ENCODE assay signal across 2 cellular contexts in genomic region chr16:10323528-10323869, GRCh38.
TF ChIP-seq lines count a peak whose summit lies in the region.

No MANE protein-coding gene starts in this region.

TF ChIP-seq in HepG2, 621 proteins besides CTCF, POLR2A, EP300 and RAD21 (continues in another document):
- TF ChIP-seq ZNF318 (CRISPR knock-in tag; IDR thresholded peaks at IDR 0.05) (no peak), ZNF543 (CRISPR knock-in tag; IDR thresholded peaks at IDR 0.05) (0 out of 2 replicates have a peak, but pooled peaks have one; percentile 4), KDM3A (CRISPR knock-in tag; IDR thresholded peaks at IDR 0.05; ENCODE audit: low read depth) (no peak), ZNF530 (CRISPR knock-in tag; IDR thresholded peaks at IDR 0.05; ENCODE audit: low read depth) (no peak), MBD4 (IDR thresholded peaks at IDR 0.05; ENCODE audit: borderline replicate concordance, low read length) (no peak), ZNF713 (CRISPR knock-in tag; IDR thresholded peaks at IDR 0.05) (no peak), CREB1 (IDR thresholded peaks at IDR 0.05) (no peak), CREB1 (CRISPR knock-in tag; IDR thresholded peaks at IDR 0.05) (no peak), ZNF704 (CRISPR knock-in tag; IDR thresholded peaks at IDR 0.05; ENCODE audit: borderline replicate concordance) (no peak), HOXA3 (CRISPR knock-in tag; IDR thresholded peaks at IDR 0.05) (no peak), SMAD9 (CRISPR knock-in tag; IDR thresholded peaks at IDR 0.05) (no peak), ZBTB7A (CRISPR knock-in tag; IDR thresholded peaks at IDR 0.05) (no peak), ZNF558 (CRISPR knock-in tag; IDR thresholded peaks at IDR 0.05; ENCODE audit: borderline replicate concordance) (no peak), SP1 (IDR thresholded peaks at IDR 0.05) (no peak), SP1 (CRISPR knock-in tag; IDR thresholded peaks at IDR 0.05) (no peak), ATRX (CRISPR knock-in tag; IDR thresholded peaks at IDR 0.05; ENCODE audit: borderline replicate concordance) (no peak), ZNF230 (CRISPR knock-in tag; IDR thresholded peaks at IDR 0.05) (0 out of 2 replicates have a peak, but pooled peaks have one; percentile 58), ZNF275 (CRISPR knock-in tag; IDR thresholded peaks at IDR 0.05; ENCODE audit: borderline replicate concordance) (no peak), POLR2G (IDR thresholded peaks at IDR 0.05; ENCODE audit: low read depth, low read length) (no peak), ZMAT3 (CRISPR knock-in tag; conservative IDR thresholded peaks at IDR 0.05) (no peak)

TF ChIP-seq in SK-N-SH treated with all-trans-retinoic acid at 6 μM for 48 hours, 23 proteins besides CTCF, POLR2A, EP300 and RAD21 (continued from another document):
- no peak for TF ChIP-seq PATZ1 (CRISPR knock-in tag; IDR thresholded peaks at IDR 0.05; ENCODE audit: borderline replicate concordance)
- no peak for TF ChIP-seq PPARA (CRISPR knock-in tag; IDR thresholded peaks at IDR 0.05; ENCODE audit: borderline replicate concordance)
- no peak for TF ChIP-seq POU6F1 (CRISPR knock-in tag; IDR thresholded peaks at IDR 0.05; ENCODE audit: borderline replicate concordance, low read depth)
- TF ChIP-seq CREB5 (CRISPR knock-in tag; IDR thresholded peaks at IDR 0.05; ENCODE audit: low read depth), result no peak
- no peak for TF ChIP-seq TOX (CRISPR knock-in tag; IDR thresholded peaks at IDR 0.05; ENCODE audit: borderline replicate concordance)
- TF ChIP-seq ZC3H10 (CRISPR knock-in tag; IDR thresholded peaks at IDR 0.05), result no peak
- no peak for TF ChIP-seq ZNF8 (CRISPR knock-in tag; IDR thresholded peaks at IDR 0.05)
- TF ChIP-seq CSDC2 (CRISPR knock-in tag; IDR thresholded peaks at IDR 0.05), result no peak
TF ChIP-seq in SK-N-SH treated with all-trans-retinoic acid at 6 μM for 48 hours: peak in this region for 0.
